19 cellular contexts compared by ENCODE assay signal in the genomic region with DNA sequence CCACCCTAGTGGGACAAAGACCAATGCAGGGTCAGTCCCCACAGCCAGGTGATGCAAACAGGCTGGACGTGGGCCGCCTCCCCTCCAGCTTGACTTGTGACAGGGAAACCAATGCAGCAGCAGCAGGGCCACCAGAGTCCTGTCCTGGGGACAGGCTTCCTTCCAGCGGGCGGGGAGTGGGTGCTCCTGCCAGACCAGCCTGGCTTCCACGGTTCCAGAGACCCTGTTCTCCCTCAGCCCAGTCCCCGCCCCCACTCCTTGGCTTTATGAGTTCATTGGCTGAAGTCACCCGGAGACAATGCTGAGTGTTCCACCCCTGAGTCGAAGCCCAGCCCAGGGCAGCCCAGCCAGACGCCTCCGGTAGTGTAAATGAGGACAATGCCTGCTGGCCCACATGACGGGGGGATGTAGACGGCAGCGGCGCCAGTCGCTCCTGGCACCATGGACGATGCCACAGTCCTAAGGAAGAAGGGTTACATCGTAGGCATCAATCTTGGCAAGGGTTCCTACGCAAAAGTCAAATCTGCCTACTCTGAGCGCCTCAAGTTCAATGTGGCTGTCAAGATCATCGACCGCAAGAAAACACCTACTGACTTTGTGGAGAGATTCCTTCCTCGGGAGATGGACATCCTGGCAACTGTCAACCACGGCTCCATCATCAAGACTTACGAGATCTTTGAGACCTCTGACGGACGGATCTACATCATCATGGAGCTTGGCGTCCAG. TPM values are rescaled to one million over a fixed set of nuclear protein-coding genes. Genes with fewer than 3 reads are reported as not detected.
DNase-seq lines count a peak whose midpoint lies in the region; ATAC-seq and TF ChIP-seq lines count a peak whose summit lies in the region.
"Had no signal": no experiment of that assay in that cellular context is flagged by ENCODE, and none has a peak within 500 bp of the region (broad histone marks: within the 10 kb centered on the region; RNA-seq: fewer than 3 reads in every experiment).

TSS of gene TSSK2 (plus strand) at position 350 of the 726 bp plus-strand sequence. CDS start at position 442, 92 bp downstream.

- no peaks in the 10 kb centered on the region for H3K79me2 ChIP-seq in osteoblast (ENCODE audit: insufficient read depth, low read length)

- TF ChIP-seq CTCF in IMR-90 (conservative IDR thresholded peaks at IDR 0.05; ENCODE audit: low read depth, low read length) (no peak), osteoblast (IDR thresholded peaks at IDR 0.05; ENCODE audit: extremely low read depth, low read depth, low read length) (no peak)

- H4K8ac ChIP-seq in IMR-90 (ENCODE audit: low read depth in 2 of 2, low read length in 2 of 2) = no peak within 1 kb of the TSS

- H2AFZ ChIP-seq in IMR-90 (replicated peaks; ENCODE audit: low read length, poor library complexity) (no peak within 1 kb of the TSS), osteoblast (ENCODE audit: low read length) (no peak within 1 kb of the TSS)

- H3K56ac ChIP-seq in IMR-90 (ENCODE audit: extremely low read depth, insufficient read depth, low read length) = no peak within 1 kb of the TSS

- no peak within 1 kb of the TSS for H3K23ac ChIP-seq in IMR-90 (ENCODE audit: low read depth, low read length)

- H2BK15ac ChIP-seq in IMR-90 (ENCODE audit: low read depth, low read length) = no peak within 1 kb of the TSS

- POLR2A ChIA-PET in IMR-90 (lab: Charles Lee; ENCODE audit: unreplicated experiment) = no interaction called here

- H3K9ac ChIP-seq in IMR-90 (ENCODE audit: low read depth, low read length) = no peak within 1 kb of the TSS

- H3K9me3 ChIP-seq in IMR-90 (ENCODE audit: control insufficient read depth, insufficient read depth, low read length) (no peaks in the 10 kb centered on the region), esophagus (ENCODE audit: control insufficient read depth in 2 of 2, insufficient read depth in 1 of 2, low read depth in 1 of 2, low read length in 1 of 2) (no peaks in the 10 kb centered on the region), osteoblast (ENCODE audit: low read depth, low read length) (no peaks in the 10 kb centered on the region)

- no peak within 1 kb of the TSS for H4K91ac ChIP-seq in IMR-90 (ENCODE audit: insufficient read depth, low read depth, low read length)

- no peak for ATAC-seq in IMR-90 (ENCODE audit: low read depth)
- ATAC-seq: CD8-positive, alpha-beta T cell had no signal

- TF ChIP-seq POLR2A in IMR-90 (IDR thresholded peaks at IDR 0.05; ENCODE audit: low read depth, low read length) = no peak

- CTCF ChIA-PET in IMR-90 (lab: Yijun Ruan, JAX) = no interaction called here

- H3K36me3 ChIP-seq in IMR-90 (ENCODE audit: control insufficient read depth, insufficient read depth, low read length) (peaks cover 37% of the 10 kb centered on the region), esophagus (ENCODE audit: control insufficient read depth in 2 of 2, insufficient read depth in 2 of 2, low read length in 1 of 2) (peaks cover 10 to 42% of the 10 kb centered on the region in 2 donors), osteoblast (ENCODE audit: insufficient read depth, low read length) (peaks cover 24% of the 10 kb centered on the region)

- no peak for TF ChIP-seq RAD21 in IMR-90 (IDR thresholded peaks at IDR 0.05; ENCODE audit: low read length)

- H2BK120ac ChIP-seq in IMR-90 (ENCODE audit: low read depth, low read length) = no peak within 1 kb of the TSS

- H3K4me1 ChIP-seq in IMR-90 (ENCODE audit: control insufficient read depth, insufficient read depth, low read length) = no peaks in the 10 kb centered on the region
- peaks cover 0 to 38% of the 10 kb centered on the region in 2 donors for H3K4me1 ChIP-seq in esophagus (ENCODE audit: control insufficient read depth in 2 of 2, insufficient read depth in 2 of 2, low read length in 1 of 2)
- H3K4me1 ChIP-seq in osteoblast (ENCODE audit: insufficient read depth, low read length) = no peaks in the 10 kb centered on the region

- BruUV-seq in IMR-90 (replicated peaks; lab: Mats Ljungman, UMichigan) = no TSS peak

- H3K9me1 ChIP-seq in IMR-90 (ENCODE audit: insufficient read depth, low read length) = peaks cover 3% of the 10 kb centered on the region; the same call in 1 of the 2 replicates

- H3K27me3 ChIP-seq in IMR-90 (ENCODE audit: control insufficient read depth, insufficient read depth, low read length) = no peaks in the 10 kb centered on the region
- no peaks in the 10 kb centered on the region for H3K27me3 ChIP-seq in esophagus (ENCODE audit: control insufficient read depth in 1 of 2, insufficient read depth in 2 of 2, low read length in 2 of 2)
- no peaks in the 10 kb centered on the region for H3K27me3 ChIP-seq in osteoblast (ENCODE audit: insufficient read depth, low read length)

- no peak within 1 kb of the TSS for H4K5ac ChIP-seq in IMR-90 (ENCODE audit: low read depth, low read length)

- in situ Hi-C loops in IMR-90 (cut with MboI; ENCODE audit: low sequenced_read_pairs) = no loop called here

- no peaks in the 10 kb centered on the region for H3K79me1 ChIP-seq in IMR-90 (ENCODE audit: low read depth in 1 of 2, low read length in 2 of 2)

- intact Hi-C loops in IMR-90 (cut with micrococcal nuclease) = no loop called here

- H3K4me3 ChIP-seq in IMR-90 (ENCODE audit: insufficient read depth, low read depth, low read length) (no peak within 1 kb of the TSS), esophagus (ENCODE audit: low read depth in 1 of 2, low read length in 2 of 2) (no peak within 1 kb of the TSS), osteoblast (ENCODE audit: insufficient read depth, low read length) (no peak within 1 kb of the TSS)

- H3K4me2 ChIP-seq in IMR-90 (ENCODE audit: low read depth, low read length) (no peak within 1 kb of the TSS), osteoblast (ENCODE audit: insufficient read depth, low read length) (no peak within 1 kb of the TSS)

- no peak within 1 kb of the TSS for H2AK5ac ChIP-seq in IMR-90 (ENCODE audit: low read depth, low read length)

- H3K14ac ChIP-seq in IMR-90 (replicated peaks; ENCODE audit: low read depth, low read length) = no peak within 1 kb of the TSS

- 89% methylated on average over 25 of the region's 27 CpGs; no CpG with 5 or more reads in 1 of the 2 experiments for WGBS in IMR-90 (ENCODE audit: extremely low coverage in 2 of 2, insufficient read length in 1 of 2), 2 experiments
- 79 to 81% methylated on average over 27 of the region's 27 CpGs for WGBS in esophagus, 2 donors

- dilution Hi-C loops in IMR-90 (cut with HindIII; ENCODE audit: low sequenced_read_pairs, unreplicated experiment) = no loop called here

- H3K27ac ChIP-seq in IMR-90 (ENCODE audit: insufficient read depth, low read length) (no peak within 1 kb of the TSS), esophagus (ENCODE audit: low read depth in 2 of 2, low read length in 1 of 2) (peak within 1 kb of the TSS; percentile 43 to 87), osteoblast (ENCODE audit: low read depth, low read length) (no peak within 1 kb of the TSS)

- H2AK9ac ChIP-seq in IMR-90 (replicated peaks; ENCODE audit: low read depth, low read length, poor library complexity) = peak within 1 kb of the TSS; percentile 37

- peak; percentile 46 for DNase-seq in ELF-1 (ENCODE audit: low read depth, low spot score)
- no peak for DNase-seq in IMR-90
- peak; percentile 82 for DNase-seq in osteoblast (ENCODE audit: insufficient read length, low spot score, missing footprints)
- DNase-seq in AG08395 (ENCODE audit: low spot score) = no peak
- DNase-seq in activated CD8-positive, alpha-beta memory T cell treated with anti-CD3 and anti-CD28 coated beads, Interleukin-2, amount 50 U/mL, for 4 hours = no peak
- no peak for DNase-seq in cerebellar cortex (ENCODE audit: low spot score)
- DNase-seq: CD8-positive, alpha-beta T cell; DMS79 treated with DMSO at 0.1 percent for 48 hours; GDM1; HCEC 1CT; MV-4-11; NCI-H1436 treated with DMSO at 0.1 percent for 48 hours; NCI-H2081; NCI-H524 had no signal

- H3K4ac ChIP-seq in IMR-90 (ENCODE audit: low read depth, low read length) = no peak within 1 kb of the TSS

- H4K20me1 ChIP-seq in IMR-90 (ENCODE audit: insufficient read depth, low read length) (no peaks in the 10 kb centered on the region), osteoblast (ENCODE audit: insufficient read depth, low read length) (no peaks in the 10 kb centered on the region)

- no peak within 1 kb of the TSS for H2BK20ac ChIP-seq in IMR-90 (ENCODE audit: low read depth, low read length)

- H3K18ac ChIP-seq in IMR-90 (ENCODE audit: low read depth, low read length) = no peak within 1 kb of the TSS

- no peak within 1 kb of the TSS for H2BK5ac ChIP-seq in IMR-90 (ENCODE audit: low read depth, low read length, poor library complexity, severe bottlenecking)

TF ChIP-seq in IMR-90, 13 proteins besides CTCF, POLR2A, EP300 and RAD21:
- TF ChIP-seq USF2 (IDR thresholded peaks at IDR 0.05; ENCODE audit: low read depth, low read length) (no peak), FOS (IDR thresholded peaks at IDR 0.05; ENCODE audit: low read depth, low read length) (no peak), SMC3 (IDR thresholded peaks at IDR 0.05; ENCODE audit: low read depth, low read length) (no peak), BHLHE40 (IDR thresholded peaks at IDR 0.05; ENCODE audit: low read depth, low read length) (no peak), MXI1 (IDR thresholded peaks at IDR 0.05; ENCODE audit: borderline replicate concordance, low read depth, low read length) (no peak), MAFK (IDR thresholded peaks at IDR 0.05; ENCODE audit: low read depth, low read length) (no peak), RFX5 (IDR thresholded peaks at IDR 0.05; ENCODE audit: low read depth, low read length) (no peak)

RNA-seq across cellular contexts. Expression of gene TSSK2, which starts in this region (rescaled TPM):
- total RNA-seq in IMR-90 (2012; rRNA removed) = not detected in 2 replicates
- polyA plus RNA-seq in IMR-90 (2012; rRNA removed) = not detected in 2 replicates
- polyA plus RNA-seq in IMR-90 (2012; cell fraction: cytosol; rRNA removed) = not detected in 2 replicates
- polyA plus RNA-seq in IMR-90 (2012; cell fraction: nucleus; rRNA removed; ENCODE audit: low replicate concordance) = not detected in 2 replicates
- under 1 TPM; 0.05 to 0.06 TPM for polyA plus RNA-seq in esophagus
- total RNA-seq in osteoblast = not detected in 2 replicates
- total RNA-seq: B cell, RPMI7951, SK-MEL-5 had no signal
- polyA plus RNA-seq: IgD-negative memory B cell had no signal

Comparison
In these comparisons a context has a peak if more than half of its experiments do, and no peak if none do; other contexts are left out.
1. Peak in DNase-seq in osteoblast; RNA of the gene not detected or under 1 TPM.
2. H3K27ac ChIP-seq: peak in esophagus (2 of 2); none in IMR-90 (single experiment) and osteoblast (single experiment).